Comparison of ENCODE assay signal across 18 cellular contexts in the genomic region with DNA sequence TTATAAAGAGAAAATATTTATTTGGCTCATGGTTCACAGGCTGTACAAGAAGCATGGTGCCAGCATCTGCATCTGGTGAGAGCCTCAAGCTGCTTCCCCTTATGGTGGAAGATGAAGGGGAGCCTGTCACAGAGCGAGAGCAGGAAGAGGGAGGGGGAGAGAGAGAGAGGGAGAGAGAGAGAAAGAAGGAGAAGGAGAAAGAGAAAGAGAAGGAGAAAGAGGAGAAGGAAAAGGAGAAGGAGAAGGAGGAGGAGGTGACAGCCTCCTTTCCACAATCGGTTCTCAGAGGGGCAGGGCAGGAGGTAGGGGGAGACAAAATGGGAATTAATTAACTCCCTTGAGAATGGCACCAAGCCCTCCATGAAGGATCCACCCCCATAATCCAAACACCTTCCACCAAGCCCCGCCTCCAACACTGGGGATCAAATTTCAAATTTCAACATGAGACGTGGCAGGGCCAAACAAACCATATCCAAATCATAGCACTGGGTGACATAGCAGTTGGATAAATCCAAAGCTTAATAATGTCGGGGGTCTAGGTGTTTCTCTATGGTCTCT. TPM values are rescaled to one million over a fixed set of nuclear protein-coding genes. Genes with fewer than 3 reads are reported as not detected.
"Had no signal": no experiment of that assay in that cellular context is flagged by ENCODE, and none has a peak within 500 bp of the region (broad histone marks: within the 10 kb centered on the region; RNA-seq: fewer than 3 reads in every experiment).

No MANE protein-coding gene starts in this region.

- H3K4me1 Mint-ChIP-seq: activated naive CD8-positive, alpha-beta T cell treated with anti-CD3 and anti-CD28 coated beads, Interleukin-2, amount 10 ng/mL, durations not matched to agents 7 days and 5 days; immature natural killer cell; stimulated activated memory B cell treated with anti-CD40 and anti-IgM and Interleukin-4, amounts not matched to agents 10 μg/mL and 1 μg/mL and 100 μg/mL, for 72 hours had no signal

- H3K27me3 ChIP-seq: dorsolateral prefrontal cortex had no signal

- H3K4me3 Mint-ChIP-seq: activated naive CD8-positive, alpha-beta T cell treated with anti-CD3 and anti-CD28 coated beads, Interleukin-2, amount 10 ng/mL, durations not matched to agents 7 days and 5 days; immature natural killer cell; naive thymus-derived CD4-positive, alpha-beta T cell; stimulated activated memory B cell treated with anti-CD40 and anti-IgM and Interleukin-4, amounts not matched to agents 10 μg/mL and 1 μg/mL and 100 μg/mL, for 72 hours had no signal

- H3K27ac Mint-ChIP-seq: activated naive CD8-positive, alpha-beta T cell treated with anti-CD3 and anti-CD28 coated beads, Interleukin-2, amount 10 ng/mL, durations not matched to agents 7 days and 5 days; immature natural killer cell; stimulated activated memory B cell treated with anti-CD40 and anti-IgM and Interleukin-4, amounts not matched to agents 10 μg/mL and 1 μg/mL and 100 μg/mL, for 72 hours had no signal

- H3K9me3 ChIP-seq: transverse colon had no signal

- ATAC-seq: naive thymus-derived CD4-positive, alpha-beta T cell; right cardiac atrium; stimulated activated memory B cell treated with anti-CD40 and anti-IgM and Interleukin-4, amounts not matched to agents 10 μg/mL and 1 μg/mL and 100 μg/mL, for 72 hours had no signal

- DNase-seq: activated CD4-positive, alpha-beta T cell treated with anti-CD3 and anti-CD28 coated beads, Interleukin-2, amount 50 U/mL, for 4 hours; activated CD4-positive, CD25-positive, alpha-beta regulatory T cell treated with anti-CD3 and anti-CD28 coated beads, Interleukin-2, amount 50 U/mL, for 72 hours; activated gamma-delta T cell treated with Interleukin-2 at 50 U/mL for 16 hours; activated naive CD8-positive, alpha-beta T cell treated with anti-CD3 and anti-CD28 coated beads, Interleukin-2, amount 10 ng/mL, durations not matched to agents 7 days and 5 days; activated T-cell treated with anti-CD3 and anti-CD28 coated beads, Interleukin-2, amount 50 U/mL, for 1 hour; aorta; dorsolateral prefrontal cortex; foreskin fibroblast; glutamatergic neuron; immature natural killer cell; naive thymus-derived CD4-positive, alpha-beta T cell; posterior cingulate gyrus; right cardiac atrium; transverse colon had no signal

- H3K4me1 ChIP-seq: transverse colon had no signal

- H3K36me3 ChIP-seq: transverse colon had no signal

- H3K4me3 ChIP-seq: dorsolateral prefrontal cortex, lung, smooth muscle cell, transverse colon had no signal

- H3K9me3 Mint-ChIP-seq: activated naive CD8-positive, alpha-beta T cell treated with anti-CD3 and anti-CD28 coated beads, Interleukin-2, amount 10 ng/mL, durations not matched to agents 7 days and 5 days; naive thymus-derived CD4-positive, alpha-beta T cell; stimulated activated memory B cell treated with anti-CD40 and anti-IgM and Interleukin-4, amounts not matched to agents 10 μg/mL and 1 μg/mL and 100 μg/mL, for 72 hours had no signal

- H3K4me2 ChIP-seq: smooth muscle cell had no signal

- H3K27ac ChIP-seq: dorsolateral prefrontal cortex, transverse colon had no signal

- H3K36me3 Mint-ChIP-seq: activated naive CD8-positive, alpha-beta T cell treated with anti-CD3 and anti-CD28 coated beads, Interleukin-2, amount 10 ng/mL, durations not matched to agents 7 days and 5 days; naive thymus-derived CD4-positive, alpha-beta T cell; stimulated activated memory B cell treated with anti-CD40 and anti-IgM and Interleukin-4, amounts not matched to agents 10 μg/mL and 1 μg/mL and 100 μg/mL, for 72 hours had no signal

RNA-seq across cellular contexts. Expression of a gene that starts 29.4 kb away (rescaled TPM):
- total RNA-seq: mononuclear cell had no signal
- polyA plus RNA-seq: immature natural killer cell; naive thymus-derived CD4-positive, alpha-beta T cell had no signal
